In the genomic region with DNA sequence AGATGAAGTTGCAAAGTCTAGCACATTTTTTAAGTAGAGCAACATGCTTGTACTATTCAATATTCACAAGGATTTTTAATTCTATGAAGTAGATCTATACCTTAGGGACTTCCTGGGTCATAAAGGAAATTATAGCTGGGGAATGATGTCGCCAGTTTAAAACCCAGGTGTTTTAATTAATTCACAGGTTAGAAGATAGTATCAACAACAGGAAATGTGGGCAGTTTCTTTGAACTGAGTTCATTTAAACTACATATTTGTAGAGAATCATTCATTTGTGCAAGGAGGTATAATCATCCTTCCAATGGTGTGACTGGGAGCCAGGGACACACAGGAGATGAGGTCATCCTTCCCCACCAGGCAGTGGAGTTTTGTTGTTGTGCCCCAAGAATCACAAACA, we compare ENCODE assay signal across 24 cellular contexts.
"Had no signal": no experiment of that assay in that cellular context is flagged by ENCODE, and none has a peak within 500 bp of the region (broad histone marks: within the 10 kb centered on the region; RNA-seq: fewer than 3 reads in every experiment).

No MANE protein-coding gene starts in this region.

- H3K36me3 Mint-ChIP-seq: brain, natural killer cell had no signal

- DNase-seq: activated CD4-positive, alpha-beta T cell treated with anti-CD3 and anti-CD28 coated beads for 4 hours; activated CD4-positive, alpha-beta T cell treated with anti-CD3 and anti-CD28 coated beads, Interleukin-2, amount 50 U/mL, for 4 hours; activated naive CD4-positive, alpha-beta T cell; activated T-cell treated with anti-CD3 and anti-CD28 coated beads for 4 hours; activated T-cell treated with anti-CD3 and anti-CD28 coated beads, Interleukin-2, amount 50 U/mL, for 72 hours; adrenal gland; endodermal cell; foreskin fibroblast; heart left ventricle; hypothalamus; immature natural killer cell; kidney; midbrain; natural killer cell; spleen; stimulated activated CD4-positive, alpha-beta T cell treated with anti-CD3 and anti-CD28 coated beads, Interleukin-2, amount 100 ng/mL, for 48 hours; stimulated activated naive CD4-positive, alpha-beta T cell treated with Interleukin-2 at 50 U/mL for 16 hours; T-helper 1 cell had no signal

- H3K4me1 ChIP-seq: adrenal gland, ascending aorta, heart left ventricle, spleen, tibial nerve had no signal

- FAIRE-seq: kidney had no signal

- H3K27me3 ChIP-seq: adrenal gland, ascending aorta, heart left ventricle, spleen, tibial nerve had no signal

- H3K9me3 ChIP-seq: adrenal gland, ascending aorta, spleen, tibial nerve had no signal

- H3K27ac Mint-ChIP-seq: activated naive CD4-positive, alpha-beta T cell treated with anti-CD3 and anti-CD28 coated beads, Interleukin-2, amount 50 U/mL, for 72 hours; activated T-cell treated with anti-CD3 and anti-CD28 coated beads, Interleukin-2, amount 50 U/mL, for 72 hours; brain; endodermal cell; immature natural killer cell; memory B cell; natural killer cell had no signal

- H3K27ac ChIP-seq: adrenal gland, ascending aorta, heart left ventricle, spleen, tibial nerve had no signal

- ATAC-seq: activated naive CD4-positive, alpha-beta T cell treated with anti-CD3 and anti-CD28 coated beads, Interleukin-2, amount 50 U/mL, for 72 hours; activated T-cell treated with anti-CD3 and anti-CD28 coated beads, Interleukin-2, amount 50 U/mL, for 72 hours; esophagus mucosa; heart left ventricle; natural killer cell had no signal

- H3K9me3 Mint-ChIP-seq: natural killer cell had no signal

- H3K4me3 Mint-ChIP-seq: activated T-cell treated with anti-CD3 and anti-CD28 coated beads, Interleukin-2, amount 50 U/mL, for 72 hours; brain; endodermal cell; immature natural killer cell; memory B cell; natural killer cell had no signal

- H3K36me3 ChIP-seq: adrenal gland, ascending aorta, heart left ventricle, spleen, tibial nerve had no signal

- H3K27me3 Mint-ChIP-seq: brain had no signal

- H3K4me3 ChIP-seq: adrenal gland, ascending aorta, heart left ventricle, spleen, tibial nerve had no signal

- H3K4me1 Mint-ChIP-seq: brain, endodermal cell, memory B cell had no signal
